ENCODE assay signal across 8 cellular contexts in the genomic region with DNA sequence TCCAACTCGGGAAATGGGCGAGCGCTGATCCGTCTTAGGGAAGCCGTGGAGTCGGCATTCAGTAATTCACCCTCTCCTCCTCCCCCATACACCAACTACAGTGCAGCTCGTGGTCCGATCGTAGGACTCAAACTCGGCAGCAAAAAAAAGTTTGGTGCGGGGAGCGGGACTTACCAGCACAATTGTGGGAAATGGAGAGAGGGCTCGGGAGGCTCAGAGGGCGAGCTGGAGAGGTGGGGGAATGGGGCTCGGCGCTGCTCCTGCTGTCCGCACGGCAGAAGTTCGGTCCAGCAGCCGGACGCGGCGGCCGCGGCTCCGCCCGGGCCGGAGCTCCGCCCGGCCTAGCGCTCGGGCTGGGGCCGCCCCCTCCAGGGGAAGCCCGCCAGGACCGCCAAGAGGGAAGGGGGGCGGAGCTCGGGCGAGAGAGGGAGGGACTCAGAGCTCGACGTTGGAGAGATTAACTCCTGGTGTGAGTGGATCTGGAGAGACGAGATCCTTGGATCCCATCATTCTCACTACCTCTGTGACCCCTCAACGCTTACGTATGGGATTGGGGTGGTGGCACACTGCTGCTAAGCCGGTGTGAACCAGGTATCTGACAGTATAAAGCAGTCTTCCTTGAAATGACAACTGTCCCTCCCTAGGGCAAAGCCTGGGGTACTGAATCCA. TPM values are rescaled to one million over a fixed set of nuclear protein-coding genes. Genes with fewer than 3 reads are reported as not detected.
DNase-seq lines count a peak whose midpoint lies in the region; ATAC-seq, FAIRE-seq and TF ChIP-seq lines count a peak whose summit lies in the region.

No MANE protein-coding gene starts in this region.

- H3K36me3 Mint-ChIP-seq in T-helper 2 cell treated with Interferon-gamma antibody and Interleukin-4, amounts not matched to agents 5 μg/mL and 100 μg/mL, for 36 hours (ENCODE audit: low read depth) = peaks cover 7% of the 10 kb centered on the region
- H3K36me3 Mint-ChIP-seq in astrocyte (ENCODE audit: low read depth, unreplicated experiment) = peaks cover 11% of the 10 kb centered on the region

- H3K27ac Mint-ChIP-seq in T-helper 2 cell treated with Interferon-gamma antibody and Interleukin-4, amounts not matched to agents 5 μg/mL and 100 μg/mL, for 36 hours = peak overlapping the region; percentile 87
- H3K27ac Mint-ChIP-seq in astrocyte (ENCODE audit: unreplicated experiment) = peak overlapping the region; percentile 90

- H3K4me3 Mint-ChIP-seq in T-helper 2 cell treated with Interferon-gamma antibody and Interleukin-4, amounts not matched to agents 5 μg/mL and 100 μg/mL, for 36 hours = peak overlapping the region; percentile 98
- H3K4me3 Mint-ChIP-seq in astrocyte (ENCODE audit: unreplicated experiment) = peak overlapping the region; percentile 96

- peaks cover 19% of the 10 kb centered on the region for H3K36me3 ChIP-seq in astrocyte (ENCODE audit: insufficient read depth, low read length)
- H3K36me3 ChIP-seq in hepatocyte (replicated peaks; ENCODE audit: insufficient read depth, low read depth) = no peaks in the 10 kb centered on the region

- peak; percentile 83 to 89 for DNase-seq in NCI-H187 (lab: John Stamatoyannopoulos, UW)
- DNase-seq in T-helper 2 cell treated with Interferon-gamma antibody and Interleukin-4, amounts not matched to agents 5 μg/mL and 100 μg/mL, for 36 hours (ENCODE audit: low spot score) = peak; percentile 83
- peak; percentile 71 for DNase-seq in astrocyte (ENCODE audit: low read depth)
- DNase-seq in hepatocyte (ENCODE audit: low spot score) = peak; percentile 96
- DNase-seq in retinal pigment epithelial cell (ENCODE audit: low read depth) = peak; percentile 59
- no peak for DNase-seq in retina

- peaks cover 27% of the 10 kb centered on the region for H4K20me1 ChIP-seq in astrocyte (ENCODE audit: insufficient read depth, low read length)
- H4K20me1 ChIP-seq in hepatocyte (ENCODE audit: insufficient read depth, poor library complexity, severe bottlenecking) = peaks cover 6% of the 10 kb centered on the region

- FAIRE-seq in astrocyte (lab: Jason Lieb, UNC) = no peak

- no peaks in the 10 kb centered on the region for H3K9me2 ChIP-seq in hepatocyte (replicated peaks; ENCODE audit: insufficient read depth)

- H3K79me2 ChIP-seq in astrocyte (ENCODE audit: insufficient read depth, low read length) = peaks cover 19% of the 10 kb centered on the region
- H3K79me2 ChIP-seq in hepatocyte = peaks cover 16% of the 10 kb centered on the region

- ATAC-seq in GM18499 (IDR thresholded peaks at IDR 0.05; ENCODE audit: insufficient read depth, unreplicated experiment) (peak; percentile 32), HG02870 (IDR thresholded peaks at IDR 0.05; ENCODE audit: unreplicated experiment) (peak; percentile 68)

- H3K27me3 ChIP-seq in astrocyte (ENCODE audit: insufficient read depth, low read length) = no peaks in the 10 kb centered on the region
- H3K27me3 ChIP-seq in hepatocyte = no peaks in the 10 kb centered on the region

- under 1% methylated on average over 37 of the region's 44 CpGs for WGBS in hepatocyte (ENCODE audit: low lambda C conversion rate, missing lambda C conversion rate)

- H3K4me2 ChIP-seq in astrocyte (ENCODE audit: low read length) (peak overlapping the region; percentile 90), hepatocyte (peak overlapping the region; percentile 77)

- H3K27ac ChIP-seq in astrocyte (ENCODE audit: low read depth, low read length) = peak overlapping the region; percentile 65
- H3K27ac ChIP-seq in hepatocyte = peak overlapping the region; percentile 94

- TF ChIP-seq CTCF in astrocyte (IDR thresholded peaks at IDR 0.05; ENCODE audit: insufficient read depth, low read depth, low read length) (no peak), hepatocyte (IDR thresholded peaks at IDR 0.05; ENCODE audit: poor library complexity) (peak; percentile 1), retinal pigment epithelial cell (conservative IDR thresholded peaks at IDR 0.05; ENCODE audit: low read depth, low read length) (no peak)

- H3K4me1 ChIP-seq in astrocyte (ENCODE audit: insufficient read depth, low read length) (peaks cover 11% of the 10 kb centered on the region), hepatocyte (ENCODE audit: insufficient read depth) (peaks cover 5% of the 10 kb centered on the region)

- H3K9me3 ChIP-seq in astrocyte (ENCODE audit: insufficient read depth, low read depth, low read length) (no peaks in the 10 kb centered on the region), hepatocyte (ENCODE audit: low read depth) (no peaks in the 10 kb centered on the region)

- peaks cover 16% of the 10 kb centered on the region for H3K27me3 Mint-ChIP-seq in T-helper 2 cell treated with Interferon-gamma antibody and Interleukin-4, amounts not matched to agents 5 μg/mL and 100 μg/mL, for 36 hours (ENCODE audit: low read depth)
- peaks cover 11% of the 10 kb centered on the region for H3K27me3 Mint-ChIP-seq in astrocyte (ENCODE audit: low read depth, unreplicated experiment)

- no peaks in the 10 kb centered on the region for H3K9me3 Mint-ChIP-seq in T-helper 2 cell treated with Interferon-gamma antibody and Interleukin-4, amounts not matched to agents 5 μg/mL and 100 μg/mL, for 36 hours
- no peaks in the 10 kb centered on the region for H3K9me3 Mint-ChIP-seq in astrocyte (ENCODE audit: unreplicated experiment)

- H3K4me1 Mint-ChIP-seq in T-helper 2 cell treated with Interferon-gamma antibody and Interleukin-4, amounts not matched to agents 5 μg/mL and 100 μg/mL, for 36 hours (ENCODE audit: low read depth) = peaks cover 12% of the 10 kb centered on the region
- H3K4me1 Mint-ChIP-seq in astrocyte (ENCODE audit: low read depth, unreplicated experiment) = peaks cover 5% of the 10 kb centered on the region

- H3K4me3 ChIP-seq in astrocyte (ENCODE audit: insufficient read depth, low read depth, low read length) (peak overlapping the region; percentile 96), hepatocyte (peak overlapping the region; percentile 31), retinal pigment epithelial cell (ENCODE audit: low read length) (peak overlapping the region; percentile 74)

- peak overlapping the region; percentile 92 for H2AFZ ChIP-seq in astrocyte (ENCODE audit: low read depth, low read length)
- H2AFZ ChIP-seq in hepatocyte = peak overlapping the region; percentile 95

- H3K9ac ChIP-seq in astrocyte (ENCODE audit: low read length) = peak overlapping the region; percentile 90

RNA-seq across cellular contexts. Expression of a gene that starts 0.7 kb away (rescaled TPM):
- total RNA-seq in astrocyte (42.6 and 49.9 TPM in 2 replicates), hepatocyte (18.0 and 18.1 TPM in 2 replicates)
- 51.2 and 60.7 TPM in 2 replicates for polyA plus RNA-seq in hepatocyte

RNA-seq across cellular contexts. Expression of a gene that starts 14.2 kb away (rescaled TPM):
- total RNA-seq in astrocyte (2.6 and 3.3 TPM in 2 replicates), hepatocyte (4.9 and 5.2 TPM in 2 replicates)
- polyA plus RNA-seq in hepatocyte = 1.3 and 2.7 TPM in 2 replicates

RNA-seq across cellular contexts. Expression of a gene that starts 26.0 kb away (rescaled TPM):
- total RNA-seq in astrocyte = 0.07 and 0.16 TPM in 2 replicates
- 0.43 and 0.76 TPM in 2 replicates for total RNA-seq in hepatocyte
- polyA plus RNA-seq in hepatocyte = 2.2 and 2.4 TPM in 2 replicates

RNA-seq across cellular contexts. Expression of a gene that starts 35.6 kb away (rescaled TPM):
- 39.0 and 43.3 TPM in 2 replicates for total RNA-seq in astrocyte
- total RNA-seq in hepatocyte = 19.6 and 29.2 TPM in 2 replicates
- polyA plus RNA-seq in hepatocyte = 20.6 and 20.9 TPM in 2 replicates

RNA-seq across cellular contexts. Expression of a gene that starts 35.7 kb away (rescaled TPM):
- total RNA-seq in astrocyte (15.2 and 15.3 TPM in 2 replicates), hepatocyte (10.3 and 13.7 TPM in 2 replicates)
- polyA plus RNA-seq in hepatocyte = 8.6 and 8.7 TPM in 2 replicates

Comparison
In these comparisons a context has a peak if more than half of its experiments do, and no peak if none do; other contexts are left out.
1. H3K4me3 ChIP-seq: peak in every context shown above with its lines; median percentile 96 in astrocyte; 74 in retinal pigment epithelial cell; 31 in hepatocyte.